Comparison of ENCODE assay signal across 15 cellular contexts in genomic region chr10:92267343-92267742, GRCh38. TPM values are rescaled to one million over a fixed set of nuclear protein-coding genes. Genes with fewer than 3 reads are reported as not detected.
DNase-seq lines count a peak whose midpoint lies in the region; ATAC-seq and TF ChIP-seq lines count a peak whose summit lies in the region.
"Had no signal": no experiment of that assay in that cellular context is flagged by ENCODE, and none has a peak within 500 bp of the region (broad histone marks: within the 10 kb centered on the region; RNA-seq: fewer than 3 reads in every experiment).

No MANE protein-coding gene starts in this region.

- H3K27me3 ChIP-seq in heart left ventricle: no peaks in the 10 kb centered on the region
- no peaks in the 10 kb centered on the region for H3K27me3 ChIP-seq in right atrium auricular region
- no peaks in the 10 kb centered on the region for H3K27me3 ChIP-seq in tibial artery
- H3K27me3 ChIP-seq in effector memory CD4-positive, alpha-beta T cell (replicated peaks; ENCODE audit: control insufficient read depth, insufficient read depth, low read length, poor library complexity, severe bottlenecking): no peaks in the 10 kb centered on the region
- H3K27me3 ChIP-seq: suprapubic skin had no signal

- H3K36me3 Mint-ChIP-seq in dendritic cell treated with granulocyte-macrophage colony-stimulating factor and Interleukin-4, amounts not matched to agents 40 ng/mL and 50 ng/mL, for 4 days (ENCODE audit: low read depth): peaks cover 7% of the 10 kb centered on the region

- TF ChIP-seq CTCF in heart left ventricle (IDR thresholded peaks at IDR 0.05): no peak
- TF ChIP-seq CTCF in right atrium auricular region (IDR thresholded peaks at IDR 0.05): no peak
- no peak for TF ChIP-seq CTCF in tibial artery (IDR thresholded peaks at IDR 0.05)

- no peaks in the 10 kb centered on the region for H3K27me3 Mint-ChIP-seq in dendritic cell treated with granulocyte-macrophage colony-stimulating factor and Interleukin-4, amounts not matched to agents 40 ng/mL and 50 ng/mL, for 4 days

- intact Hi-C loops in heart left ventricle (cut with DNase I): no loop called here
- intact Hi-C loops in dendritic cell treated with granulocyte-macrophage colony-stimulating factor and Interleukin-4, amounts not matched to agents 40 ng/mL and 50 ng/mL, for 4 days (cut with micrococcal nuclease): no loop called here
- intact Hi-C loops in tibial artery (cut with DNase I; ENCODE audit: low total_unique reads): no loop called here

- H3K27ac ChIP-seq in heart left ventricle: peak overlapping the region in 3 of 12 donors; percentile 3 to 10 (median 7)
- peak overlapping the region in 1 of 2 donors; percentile 17 for H3K27ac ChIP-seq in right atrium auricular region
- peak overlapping the region; percentile 10 to 50 for H3K27ac ChIP-seq in tibial artery
- H3K27ac ChIP-seq in effector memory CD4-positive, alpha-beta T cell (ENCODE audit: insufficient read depth, low read length, poor library complexity, severe bottlenecking): no peak overlapping the region
- H3K27ac ChIP-seq: suprapubic skin had no signal

- ATAC-seq in heart left ventricle (peak in 3 of 4 donors; percentile 42 to 51 (median 50)), HG03108 (IDR thresholded peaks at IDR 0.05; ENCODE audit: unreplicated experiment) (peak; percentile 44), GM19455 (IDR thresholded peaks at IDR 0.05; ENCODE audit: unreplicated experiment) (no peak)

- H3K27ac Mint-ChIP-seq in dendritic cell treated with granulocyte-macrophage colony-stimulating factor and Interleukin-4, amounts not matched to agents 40 ng/mL and 50 ng/mL, for 4 days: peak overlapping the region; percentile 14

- H3K36me3 ChIP-seq in heart left ventricle: no peaks in the 10 kb centered on the region
- H3K36me3 ChIP-seq in right atrium auricular region: no peaks in the 10 kb centered on the region
- no peaks in the 10 kb centered on the region for H3K36me3 ChIP-seq in tibial artery
- H3K36me3 ChIP-seq in effector memory CD4-positive, alpha-beta T cell (ENCODE audit: control insufficient read depth, insufficient read depth, low read length): no peaks in the 10 kb centered on the region
- H3K36me3 ChIP-seq: suprapubic skin had no signal

- H3K4me1 Mint-ChIP-seq in dendritic cell treated with granulocyte-macrophage colony-stimulating factor and Interleukin-4, amounts not matched to agents 40 ng/mL and 50 ng/mL, for 4 days (ENCODE audit: low read depth): peaks cover 37% of the 10 kb centered on the region

- DNase-seq in heart left ventricle (no peak), right atrium auricular region (ENCODE audit: low spot score) (no peak), tibial artery (no peak)
- DNase-seq in stimulated activated CD4-positive, alpha-beta T cell treated with anti-CD3 and anti-CD28 coated beads, Interleukin-2, amount 100 ng/mL, for 48 hours: no peak
- DNase-seq in effector memory CD4-positive, alpha-beta T cell: no peak
- DNase-seq: activated gamma-delta T cell treated with Interleukin-2 at 50 U/mL for 16 hours, erythroblast, IMR-90, mesendoderm, NCI-H2081, SW 1271 had no signal

- H3K9me3 ChIP-seq in heart left ventricle: no peaks in the 10 kb centered on the region
- no peaks in the 10 kb centered on the region for H3K9me3 ChIP-seq in right atrium auricular region
- no peaks in the 10 kb centered on the region for H3K9me3 ChIP-seq in tibial artery
- no peaks in the 10 kb centered on the region for H3K9me3 ChIP-seq in effector memory CD4-positive, alpha-beta T cell (ENCODE audit: control insufficient read depth, low read length)
- H3K9me3 ChIP-seq: suprapubic skin had no signal

- TF ChIP-seq POLR2A in heart left ventricle (IDR thresholded peaks at IDR 0.05): no peak

- H3K4me3 ChIP-seq in heart left ventricle: no peak overlapping the region
- H3K4me3 ChIP-seq in right atrium auricular region: no peak overlapping the region
- H3K4me3 ChIP-seq in tibial artery: no peak overlapping the region
- H3K4me3 ChIP-seq in effector memory CD4-positive, alpha-beta T cell (ENCODE audit: insufficient read depth, low read depth, low read length, poor library complexity, severe bottlenecking): no peak overlapping the region
- H3K4me3 ChIP-seq: suprapubic skin had no signal

- H3K9me3 Mint-ChIP-seq in dendritic cell treated with granulocyte-macrophage colony-stimulating factor and Interleukin-4, amounts not matched to agents 40 ng/mL and 50 ng/mL, for 4 days: no peaks in the 10 kb centered on the region

- H3K4me3 Mint-ChIP-seq in dendritic cell treated with granulocyte-macrophage colony-stimulating factor and Interleukin-4, amounts not matched to agents 40 ng/mL and 50 ng/mL, for 4 days: no peak overlapping the region

- H3K4me1 ChIP-seq in heart left ventricle (peaks cover 0 to 13% (median 2%) of the 10 kb centered on the region in 12 donors), right atrium auricular region (peaks cover 0 to 8% of the 10 kb centered on the region in 2 donors), tibial artery (peaks cover 0 to 35% (median 9%) of the 10 kb centered on the region in 4 donors)
- no peaks in the 10 kb centered on the region for H3K4me1 ChIP-seq in effector memory CD4-positive, alpha-beta T cell (ENCODE audit: control insufficient read depth, insufficient read depth, low read length, poor library complexity, severe bottlenecking)

RNA-seq across cellular contexts. Expression of gene CPEB3, which starts 23.5 kb away (rescaled TPM):
- 10 to 100 TPM in 5 of 9 donors, 1 to 10 TPM in 4; 6.2 to 17.2 (median 10.1) TPM for total RNA-seq in heart left ventricle
- polyA plus RNA-seq in heart left ventricle: 1 to 10 TPM; 1.5 to 3.4 TPM
- total RNA-seq in right atrium auricular region: 10 to 100 TPM in 1 of 2 donors, 1 to 10 TPM in 1; 6.9 to 11.4 TPM

RNA-seq across cellular contexts. Expression of gene MARCHF5, which starts 23.6 kb away (rescaled TPM):
- 10 to 100 TPM; 14.8 to 55.7 (median 29.4) TPM for total RNA-seq in heart left ventricle
- polyA plus RNA-seq in heart left ventricle: 10 to 100 TPM; 11.8 to 39.4 TPM
- 10 to 100 TPM in 1 of 2 donors, 1 to 10 TPM in 1; 8.5 to 11.6 TPM for total RNA-seq in right atrium auricular region
